ENCODE assay signal across 8 cellular contexts in genomic region chr4:173494013-173494970, GRCh38. TPM values are rescaled to one million over a fixed set of nuclear protein-coding genes. Genes with fewer than 3 reads are reported as not detected.
DNase-seq lines count a peak whose midpoint lies in the region; ATAC-seq and TF ChIP-seq lines count a peak whose summit lies in the region.

No MANE protein-coding gene starts in this region.

- TF ChIP-seq POLR2A in NB4 (IDR thresholded peaks at IDR 0.05; ENCODE audit: extremely low read depth, insufficient read length): no peak

- ATAC-seq in Right ventricle myocardium inferior (peak; percentile 83), HG02759 (IDR thresholded peaks at IDR 0.05; ENCODE audit: unreplicated experiment) (peak; percentile 96), WTC11 (peak; percentile 95), lower lobe of right lung (peak; percentile 81 to 91)

- H3K27ac Mint-ChIP-seq in WTC11: no peak overlapping the region

- no peaks in the 10 kb centered on the region for H3K9me3 Mint-ChIP-seq in WTC11

- DNase-seq in Right ventricle myocardium inferior (ENCODE audit: missing footprints) (no peak), cardiac septum (ENCODE audit: low spot score) (no peak), NB4 (ENCODE audit: low read depth) (peak; percentile 77), WTC11 (ENCODE audit: low spot score) (peak; percentile 78), dorsolateral prefrontal cortex (peak in 8 of 10 donors; percentile 48 to 72 (median 61)), lower lobe of right lung (peak; percentile 60)
- peak; percentile 21 for DNase-seq in stimulated activated CD8-positive, alpha-beta memory T cell treated with anti-CD3 and anti-CD28 coated beads, Interleukin-7, amount 100 ng/mL, for 24 hours (ENCODE audit: low read depth)

- H3K4me3 Mint-ChIP-seq in WTC11: peak overlapping the region; percentile 75

- H3K4me3 ChIP-seq in NB4 (ENCODE audit: low read depth, low read length) (peak overlapping the region; percentile 54), dorsolateral prefrontal cortex (peak overlapping the region; percentile 4 to 64 (median 45)), lower lobe of right lung (peak overlapping the region; percentile 40)

- H3K27me3 ChIP-seq in dorsolateral prefrontal cortex (peaks cover 0 to 61% (median 40%) of the 10 kb centered on the region in 45 donors), lower lobe of right lung (ENCODE audit: low read depth) (peaks cover 10% of the 10 kb centered on the region)

- TF ChIP-seq CTCF in NB4 (IDR thresholded peaks at IDR 0.05; ENCODE audit: low read depth, low read length): peak; percentile 74
- TF ChIP-seq CTCF in WTC11 (IDR thresholded peaks at IDR 0.05): peak; percentile 74
- peak; percentile 32 to 94 (median 77) for TF ChIP-seq CTCF in dorsolateral prefrontal cortex (IDR thresholded peaks at IDR 0.05 in 54 of 56, conservative IDR thresholded peaks at IDR 0.05 in 2 of 56; ENCODE audit: low read depth in 1 of 56, partially characterized antibody in 56 of 56)
- peak; percentile 68 for TF ChIP-seq CTCF in lower lobe of right lung (IDR thresholded peaks at IDR 0.05)

- POLR2A ChIA-PET in WTC11 (lab: Charles Lee): no interaction called here

- peak overlapping the region in 1 of 59 donors; percentile 3 for H3K27ac ChIP-seq in dorsolateral prefrontal cortex
- H3K27ac ChIP-seq in lower lobe of right lung: no peak overlapping the region

- peaks cover 21% of the 10 kb centered on the region for H3K4me1 ChIP-seq in lower lobe of right lung

- H3K36me3 ChIP-seq in lower lobe of right lung: no peaks in the 10 kb centered on the region

- no peaks in the 10 kb centered on the region for H3K36me3 Mint-ChIP-seq in WTC11

- peaks cover 81% of the 10 kb centered on the region for H3K27me3 Mint-ChIP-seq in WTC11 (ENCODE audit: low read depth)

- CTCF ChIA-PET in WTC11 (lab: Charles Lee): interaction anchor here (0.6 to 1.6 kb wide), 33 partner anchors 9 to 627 kb away, joined by 3 to 30 read pairs (median 4); partner anchors contain the start of genes HAND2 and SAP30

- H3K9me3 ChIP-seq in lower lobe of right lung: no peaks in the 10 kb centered on the region

- peaks cover 34% of the 10 kb centered on the region for H3K4me1 Mint-ChIP-seq in WTC11

- intact Hi-C loops in Right ventricle myocardium inferior (cut with DNase I) (loop anchor here (2.0 to 5.0 kb wide), 2 partner anchors 73 to 177 kb away; no protein-coding TSS in a partner anchor), cardiac septum (cut with DNase I) (loop anchor here (1.0 to 5.0 kb wide), 3 partner anchors 74 to 177 kb away; partner anchors contain the start of gene HMGB2), dorsolateral prefrontal cortex (cut with DNase I) (loop anchor here (1.0 to 10.0 kb wide), 5 partner anchors 42 to 479 kb away; partner anchors contain the start of gene HMGB2 (in 1 of the 2)), lower lobe of right lung (cut with DNase I) (no loop called here)

TF ChIP-seq in WTC11, 78 proteins besides CTCF, POLR2A, EP300 and RAD21:
- TF ChIP-seq MAX (CRISPR knock-in tag; IDR thresholded peaks at IDR 0.05) (peak; percentile 47; the same call in 1 of the 2 replicates), CREM (CRISPR knock-in tag; IDR thresholded peaks at IDR 0.05) (0 out of 2 replicates have a peak, but pooled peaks have one; percentile 19), ATF2 (CRISPR knock-in tag; IDR thresholded peaks at IDR 0.05; ENCODE audit: borderline replicate concordance, low read depth) (no peak), ZNF138 (CRISPR knock-in tag; conservative IDR thresholded peaks at IDR 0.05) (0 out of 2 replicates have a peak, but pooled peaks have one; percentile 16), ZNF423 (CRISPR knock-in tag; IDR thresholded peaks at IDR 0.05) (peak; percentile 23; the same call in 1 of the 2 replicates)

RNA-seq across cellular contexts. Expression of gene HAND2, which starts 35.7 kb away (rescaled TPM):
- total RNA-seq in Right ventricle myocardium inferior: 151 TPM
- total RNA-seq in cardiac septum: 161 TPM
- total RNA-seq in WTC11 (2021): 0.09 to 0.13 TPM in 2 of 3 replicates, not detected in the other
- total RNA-seq in dorsolateral prefrontal cortex: under 1 TPM in 3 of 120 experiments, not detected in 117; 0.25 to 0.62 (median 0.53) TPM
- total RNA-seq in lower lobe of right lung: 0.35 TPM

Comparison
In these comparisons a context has a peak if more than half of its experiments do, and no peak if none do; other contexts are left out.
1. DNase-seq: peak in NB4 (single experiment), WTC11 (single experiment), dorsolateral prefrontal cortex (8 of 10), lower lobe of right lung (single experiment) and stimulated activated CD8-positive, alpha-beta memory T cell treated with anti-CD3 and anti-CD28 coated beads, Interleukin-7, amount 100 ng/mL, for 24 hours (single experiment); none in Right ventricle myocardium inferior (single experiment) and cardiac septum (single experiment).
2. RNA of gene HAND2, which starts 35.7 kb away (total RNA-seq): 161 TPM in cardiac septum (single experiment) and 151 TPM in Right ventricle myocardium inferior (single experiment); 0.35 TPM in lower lobe of right lung (single experiment), 0.09 to 0.13 TPM in WTC11 and 0.25 to 0.62 TPM in dorsolateral prefrontal cortex; every median in the first group is over 10 times any median in the second.
3. Peak in every context shown above with its lines, with median percentiles within 50 percentile points of each other: ATAC-seq, H3K4me3 ChIP-seq and CTCF ChIP-seq.